ENCODE assay signal across 19 cellular contexts in genomic region chr1:1302951-1303509, GRCh38. TPM values are rescaled to one million over a fixed set of nuclear protein-coding genes. Genes with fewer than 3 reads are reported as not detected.
DNase-seq lines count a peak whose midpoint lies in the region; ATAC-seq, FAIRE-seq and TF ChIP-seq lines count a peak whose summit lies in the region.
"Had no signal": no experiment of that assay in that cellular context is flagged by ENCODE, and none has a peak within 500 bp of the region (broad histone marks: within the 10 kb centered on the region; RNA-seq: fewer than 3 reads in every experiment).

No MANE protein-coding gene starts in this region.

- peaks cover 15% of the 10 kb centered on the region for H3K79me2 ChIP-seq in HepG2 (ENCODE audit: insufficient read depth, low read length)

- CTCF ChIA-PET in HepG2 (lab: Yijun Ruan, JAX; ENCODE audit: low intra/inter-chr PET ratio, low total read pairs): no interaction called here

- in situ Hi-C loops in HepG2 (cut with HindIII; ENCODE audit: extremely low pct_ligation_motif_present, low pct_unique_long_range_greater_than_20kb): no loop called here

- TF ChIP-seq CTCF in HepG2 (CRISPR knock-in tag; IDR thresholded peaks at IDR 0.05): no peak
- no peak for TF ChIP-seq CTCF in right lobe of liver (IDR thresholded peaks at IDR 0.05)

- POLR2A ChIA-PET in HepG2 (lab: Yijun Ruan, JAX): no interaction called here

- no TSS peak for BruUV-seq in HepG2 (replicated peaks; lab: Mats Ljungman, UMichigan)

- TF ChIP-seq POLR2A in HepG2 (IDR thresholded peaks at IDR 0.05; ENCODE audit: insufficient read depth in 1 of 2, low read depth in 2 of 2, low read length in 2 of 2) (no peak), right lobe of liver (IDR thresholded peaks at IDR 0.05) (no peak), GM12892 (IDR thresholded peaks at IDR 0.05; ENCODE audit: low read depth, low read length) (no peak)

- FAIRE-seq in HepG2 (lab: Jason Lieb, UNC) (no peak), GM12892 (lab: Jason Lieb, UNC) (no peak)
- FAIRE-seq: endothelial cell of umbilical vein had no signal

- H3K4me3 ChIP-seq in HepG2 (replicated peaks in 1 of 3; ENCODE audit: insufficient read depth in 1 of 3, low read depth in 2 of 3, low read length in 3 of 3): no peak overlapping the region
- no peak overlapping the region for H3K4me3 ChIP-seq in right lobe of liver
- H3K4me3 ChIP-seq in esophagus (ENCODE audit: low read depth in 1 of 2, low read length in 2 of 2): peak overlapping the region in 1 of 2 donors; percentile 19
- H3K4me3 ChIP-seq: coronary artery, gastrocnemius medialis, uterus had no signal

- DNase-seq in HepG2 (ENCODE audit: low spot score) (no peak), right lobe of liver (no peak), GM12892 (ENCODE audit: insufficient read length) (no peak)
- DNase-seq in stimulated activated naive CD4-positive, alpha-beta T cell treated with Interleukin-2 at 50 U/mL for 16 hours (lab: John Stamatoyannopoulos, UW): no peak
- DNase-seq: ACHN; activated CD8-positive, alpha-beta T cell treated with anti-CD3 and anti-CD28 coated beads for 36 hours; activated T-cell treated with anti-CD3 and anti-CD28 coated beads, Interleukin-2, amount 50 U/mL, for 4 hours; CD4-positive, alpha-beta T cell; EL; gastrocnemius medialis; NCI-H146; Right ventricle myocardium superior; stimulated activated naive CD8-positive, alpha-beta T cell treated with anti-CD3 and anti-CD28 coated beads, Interleukin-15, amount 100 ng/mL, for 72 hours; uterus had no signal

- H3K27me3 ChIP-seq in HepG2 (ENCODE audit: control insufficient read depth in 1 of 2, insufficient read depth in 2 of 2, low read length in 2 of 2) (no peaks in the 10 kb centered on the region; a peak in 1 of 5 replicates), right lobe of liver (no peaks in the 10 kb centered on the region), esophagus (ENCODE audit: control insufficient read depth in 1 of 2, insufficient read depth in 2 of 2, low read length in 2 of 2) (no peaks in the 10 kb centered on the region)
- H3K27me3 ChIP-seq: gastrocnemius medialis, uterus had no signal

- ATAC-seq in HepG2 (no peak), right lobe of liver (no peak), GM18907 (IDR thresholded peaks at IDR 0.05; ENCODE audit: unreplicated experiment) (no peak)
- ATAC-seq: activated CD8-positive, alpha-beta T cell treated with anti-CD3 and anti-CD28 coated beads for 36 hours; activated T-cell treated with anti-CD3 and anti-CD28 coated beads, Interleukin-2, amount 50 U/mL, for 4 hours; gastrocnemius medialis; stimulated activated naive CD8-positive, alpha-beta T cell treated with anti-CD3 and anti-CD28 coated beads, Interleukin-15, amount 100 ng/mL, for 72 hours; WTC11 had no signal

- TF ChIP-seq EP300 in HepG2 (IDR thresholded peaks at IDR 0.05; ENCODE audit: low read depth in 2 of 2, low read length in 2 of 2): no peak
- TF ChIP-seq EP300 in HepG2 (CRISPR knock-in tag; IDR thresholded peaks at IDR 0.05; ENCODE audit: borderline replicate concordance): no peak

- H3K4me1 ChIP-seq in HepG2 (ENCODE audit: insufficient read depth, low read length): peaks cover 33% of the 10 kb centered on the region
- peaks cover 0 to 27% (median 16%) of the 10 kb centered on the region in 4 donors for H3K4me1 ChIP-seq in right lobe of liver
- H3K4me1 ChIP-seq in esophagus (ENCODE audit: control insufficient read depth in 2 of 2, insufficient read depth in 2 of 2, low read length in 1 of 2): peaks cover 28 to 55% of the 10 kb centered on the region in 2 donors

- H2AFZ ChIP-seq in HepG2 (ENCODE audit: low read length): no peak overlapping the region

- H3K4me2 ChIP-seq in HepG2 (ENCODE audit: low read depth, low read length): no peak overlapping the region

- WGBS in HepG2 (ENCODE audit: low lambda C conversion rate): 93% methylated on average over 10 of the region's 31 CpGs
- WGBS in right lobe of liver (ENCODE audit: insufficient coverage, low coverage, low lambda C conversion rate, missing lambda C conversion rate): no CpG with 5 or more reads among the region's 31 CpGs
- WGBS in esophagus, 2 donors: 47 to 70% methylated on average over 31 of the region's 31 CpGs

- H3K9me3 ChIP-seq in HepG2 (ENCODE audit: low read length) (no peaks in the 10 kb centered on the region), right lobe of liver (no peaks in the 10 kb centered on the region), esophagus (ENCODE audit: control insufficient read depth in 2 of 2, insufficient read depth in 1 of 2, low read depth in 1 of 2, low read length in 1 of 2) (no peaks in the 10 kb centered on the region)
- H3K9me3 ChIP-seq: gastrocnemius medialis, uterus had no signal

- no peaks in the 10 kb centered on the region; the same call in 1 of the 2 replicates for H4K20me1 ChIP-seq in HepG2 (ENCODE audit: insufficient read depth, low read length)

- H3K36me3 ChIP-seq in HepG2 (replicated peaks in 1 of 2; ENCODE audit: control insufficient read depth in 1 of 2, insufficient read depth in 2 of 2, low read length in 2 of 2) (no peaks in the 10 kb centered on the region), right lobe of liver (no peaks in the 10 kb centered on the region), esophagus (ENCODE audit: control insufficient read depth in 2 of 2, insufficient read depth in 2 of 2, low read length in 1 of 2) (peaks cover 0 to 12% of the 10 kb centered on the region in 2 donors)
- H3K36me3 ChIP-seq: gastrocnemius medialis, uterus had no signal

- no peak overlapping the region for H3K9ac ChIP-seq in HepG2 (ENCODE audit: insufficient read depth, low read depth, low read length)

- intact Hi-C loops in HepG2 (cut with micrococcal nuclease; ENCODE audit: unreplicated experiment): no loop called here
- intact Hi-C loops in right lobe of liver (cut with DNase I): no loop called here

- H3K27ac ChIP-seq in HepG2 (ENCODE audit: extremely low read length, insufficient read depth, low read length) (no peak overlapping the region), right lobe of liver (no peak overlapping the region), esophagus (ENCODE audit: low read depth in 2 of 2, low read length in 1 of 2) (peak overlapping the region; percentile 80 to 98)
- H3K27ac ChIP-seq: coronary artery, gastrocnemius medialis had no signal

- TF ChIP-seq RAD21 in HepG2 (CRISPR knock-in tag; IDR thresholded peaks at IDR 0.05): no peak

RNA-seq across cellular contexts. Expression of gene ACAP3, which starts 4.7 kb away (rescaled TPM):
- 16.4 and 29.4 TPM in 2 replicates for total RNA-seq in HepG2 (2016; rRNA removed; fragmentation: Illumina TruSeq; extraction: Trizol)
- 10.4 and 10.9 TPM in 2 replicates for total RNA-seq in HepG2 (2016; cell fraction: cytosol; rRNA removed; fragmentation: Illumina TruSeq; extraction: Trizol; ENCODE audit: low read depth)
- total RNA-seq in HepG2 (2016; cell fraction: insoluble cytoplasmic fraction; rRNA removed; fragmentation: Illumina TruSeq; extraction: Trizol): 13.5 and 33.2 TPM in 2 replicates
- total RNA-seq in HepG2 (2016; cell fraction: membrane; rRNA removed; fragmentation: Illumina TruSeq; extraction: Trizol): 10.5 and 11.3 TPM in 2 replicates
- 35.1 and 37.0 TPM in 2 replicates for total RNA-seq in HepG2 (2016; cell fraction: nucleus; rRNA removed; fragmentation: Illumina TruSeq; extraction: Trizol)
- polyA plus RNA-seq in HepG2 (2011; rRNA removed): 50.8 and 56.3 TPM in 2 replicates
- 13.0 and 18.3 TPM in 2 replicates for polyA plus RNA-seq in HepG2 (2011; cell fraction: cytosol; rRNA removed)
- polyA plus RNA-seq in HepG2 (2011; cell fraction: nucleus; rRNA removed): 917 and 1,082 TPM in 2 replicates
- 32.6 and 50.5 TPM in 2 replicates for polyA plus RNA-seq in HepG2 (2012)
- 2.3 and 2.4 TPM in 2 replicates for polyA plus RNA-seq in HepG2 (2016; cell fraction: cytosol; fragmentation: Illumina TruSeq; extraction: Trizol; ENCODE audit: low read depth)
- polyA plus RNA-seq in HepG2 (2016; cell fraction: insoluble cytoplasmic fraction; fragmentation: Illumina TruSeq; extraction: Trizol; ENCODE audit: low read depth): 11.7 and 14.4 TPM in 2 replicates
- polyA plus RNA-seq in HepG2 (2016; cell fraction: membrane; fragmentation: Illumina TruSeq; extraction: Trizol; ENCODE audit: low read depth): 6.7 and 8.0 TPM in 2 replicates
- polyA plus RNA-seq in HepG2 (2016; cell fraction: nucleus; fragmentation: Illumina TruSeq; extraction: Trizol; ENCODE audit: insufficient read depth, low read depth): 144 and 162 TPM in 2 replicates
- 19.2 and 70.6 TPM in 2 replicates for polyA minus RNA-seq in HepG2 (2011; rRNA and poly(A)+ RNA removed; ENCODE audit: low replicate concordance)
- polyA minus RNA-seq in HepG2 (2011; cell fraction: cytosol; rRNA and poly(A)+ RNA removed): 16.2 and 18.0 TPM in 2 replicates
- 47.0 and 52.1 TPM in 2 replicates for polyA minus RNA-seq in HepG2 (2011; cell fraction: nucleus; rRNA and poly(A)+ RNA removed)
- 10 to 100 TPM; 20.1 to 28.0 (median 22.0) TPM for total RNA-seq in right lobe of liver
- 100 to 1,000 TPM in 1 of 2 donors, 10 to 100 TPM in 1; 47.7 to 120 TPM for polyA plus RNA-seq in esophagus
- 18.0 TPM for polyA plus RNA-seq in GM12892 (2012; ENCODE audit: missing spikeins)

RNA-seq across cellular contexts. Expression of gene PUSL1, which starts 5.4 kb away (rescaled TPM):
- total RNA-seq in HepG2 (2016; rRNA removed; fragmentation: Illumina TruSeq; extraction: Trizol): 21.7 and 22.2 TPM in 2 replicates
- 24.8 and 28.1 TPM in 2 replicates for total RNA-seq in HepG2 (2016; cell fraction: cytosol; rRNA removed; fragmentation: Illumina TruSeq; extraction: Trizol; ENCODE audit: low read depth)
- total RNA-seq in HepG2 (2016; cell fraction: insoluble cytoplasmic fraction; rRNA removed; fragmentation: Illumina TruSeq; extraction: Trizol): 20.1 and 22.6 TPM in 2 replicates
- 31.7 and 36.4 TPM in 2 replicates for total RNA-seq in HepG2 (2016; cell fraction: membrane; rRNA removed; fragmentation: Illumina TruSeq; extraction: Trizol)
- total RNA-seq in HepG2 (2016; cell fraction: nucleus; rRNA removed; fragmentation: Illumina TruSeq; extraction: Trizol): 11.4 and 12.3 TPM in 2 replicates
- 8.3 and 9.8 TPM in 2 replicates for polyA plus RNA-seq in HepG2 (2011; rRNA removed)
- polyA plus RNA-seq in HepG2 (2011; cell fraction: cytosol; rRNA removed): 7.8 and 16.6 TPM in 2 replicates
- 25.8 and 26.1 TPM in 2 replicates for polyA plus RNA-seq in HepG2 (2011; cell fraction: nucleus; rRNA removed)
- 3.8 and 6.3 TPM in 2 replicates for polyA plus RNA-seq in HepG2 (2012)
- polyA plus RNA-seq in HepG2 (2016; cell fraction: cytosol; fragmentation: Illumina TruSeq; extraction: Trizol; ENCODE audit: low read depth): 31.1 and 33.4 TPM in 2 replicates
- polyA plus RNA-seq in HepG2 (2016; cell fraction: insoluble cytoplasmic fraction; fragmentation: Illumina TruSeq; extraction: Trizol; ENCODE audit: low read depth): 23.1 and 24.5 TPM in 2 replicates
- 29.1 and 32.2 TPM in 2 replicates for polyA plus RNA-seq in HepG2 (2016; cell fraction: membrane; fragmentation: Illumina TruSeq; extraction: Trizol; ENCODE audit: low read depth)
- 20.2 and 22.1 TPM in 2 replicates for polyA plus RNA-seq in HepG2 (2016; cell fraction: nucleus; fragmentation: Illumina TruSeq; extraction: Trizol; ENCODE audit: insufficient read depth, low read depth)
- 13.5 and 21.4 TPM in 2 replicates for polyA minus RNA-seq in HepG2 (2011; rRNA and poly(A)+ RNA removed; ENCODE audit: low replicate concordance)
- 5.6 and 5.9 TPM in 2 replicates for polyA minus RNA-seq in HepG2 (2011; cell fraction: cytosol; rRNA and poly(A)+ RNA removed)
- polyA minus RNA-seq in HepG2 (2011; cell fraction: nucleus; rRNA and poly(A)+ RNA removed): 6.5 and 9.0 TPM in 2 replicates
- total RNA-seq in right lobe of liver: 10 to 100 TPM in 2 of 6 experiments, 1 to 10 TPM in 4; 5.6 to 21.6 (median 8.4) TPM
- 10 to 100 TPM; 24.4 to 24.8 TPM for polyA plus RNA-seq in esophagus
- 3.1 TPM for polyA plus RNA-seq in GM12892 (2012; ENCODE audit: missing spikeins)

RNA-seq across cellular contexts. Expression of gene INTS11, which starts 21.4 kb away (rescaled TPM):
- 46.4 and 52.8 TPM in 2 replicates for total RNA-seq in HepG2 (2016; rRNA removed; fragmentation: Illumina TruSeq; extraction: Trizol)
- 23.1 and 23.4 TPM in 2 replicates for total RNA-seq in HepG2 (2016; cell fraction: cytosol; rRNA removed; fragmentation: Illumina TruSeq; extraction: Trizol; ENCODE audit: low read depth)
- total RNA-seq in HepG2 (2016; cell fraction: insoluble cytoplasmic fraction; rRNA removed; fragmentation: Illumina TruSeq; extraction: Trizol): 37.6 and 53.6 TPM in 2 replicates
- 22.1 and 22.9 TPM in 2 replicates for total RNA-seq in HepG2 (2016; cell fraction: membrane; rRNA removed; fragmentation: Illumina TruSeq; extraction: Trizol)
- total RNA-seq in HepG2 (2016; cell fraction: nucleus; rRNA removed; fragmentation: Illumina TruSeq; extraction: Trizol): 43.7 and 54.4 TPM in 2 replicates
- polyA plus RNA-seq in HepG2 (2011; rRNA removed): 94.8 and 104 TPM in 2 replicates
- 80.0 and 107 TPM in 2 replicates for polyA plus RNA-seq in HepG2 (2011; cell fraction: cytosol; rRNA removed)
- polyA plus RNA-seq in HepG2 (2011; cell fraction: nucleus; rRNA removed): 412 and 553 TPM in 2 replicates
- 69.0 and 86.1 TPM in 2 replicates for polyA plus RNA-seq in HepG2 (2012)
- polyA plus RNA-seq in HepG2 (2016; cell fraction: cytosol; fragmentation: Illumina TruSeq; extraction: Trizol; ENCODE audit: low read depth): 11.0 and 11.1 TPM in 2 replicates
- 38.3 and 53.4 TPM in 2 replicates for polyA plus RNA-seq in HepG2 (2016; cell fraction: insoluble cytoplasmic fraction; fragmentation: Illumina TruSeq; extraction: Trizol; ENCODE audit: low read depth)
- 14.8 and 15.0 TPM in 2 replicates for polyA plus RNA-seq in HepG2 (2016; cell fraction: membrane; fragmentation: Illumina TruSeq; extraction: Trizol; ENCODE audit: low read depth)
- 173 and 181 TPM in 2 replicates for polyA plus RNA-seq in HepG2 (2016; cell fraction: nucleus; fragmentation: Illumina TruSeq; extraction: Trizol; ENCODE audit: insufficient read depth, low read depth)
- polyA minus RNA-seq in HepG2 (2011; rRNA and poly(A)+ RNA removed; ENCODE audit: low replicate concordance): 120 and 176 TPM in 2 replicates
- 37.5 and 38.1 TPM in 2 replicates for polyA minus RNA-seq in HepG2 (2011; cell fraction: cytosol; rRNA and poly(A)+ RNA removed)
- 64.4 and 69.0 TPM in 2 replicates for polyA minus RNA-seq in HepG2 (2011; cell fraction: nucleus; rRNA and poly(A)+ RNA removed)
- total RNA-seq in right lobe of liver: 10 to 100 TPM; 35.1 to 52.4 (median 43.5) TPM
- polyA plus RNA-seq in esophagus: 100 to 1,000 TPM in 1 of 2 donors, 10 to 100 TPM in 1; 74.1 to 127 TPM
- polyA plus RNA-seq in GM12892 (2012; ENCODE audit: missing spikeins): 53.6 TPM

RNA-seq across cellular contexts. Expression of gene CPTP, which starts 21.6 kb away (rescaled TPM):
- total RNA-seq in HepG2 (2016; rRNA removed; fragmentation: Illumina TruSeq; extraction: Trizol): 7.2 and 9.3 TPM in 2 replicates
- total RNA-seq in HepG2 (2016; cell fraction: cytosol; rRNA removed; fragmentation: Illumina TruSeq; extraction: Trizol; ENCODE audit: low read depth): 6.9 and 8.7 TPM in 2 replicates
- total RNA-seq in HepG2 (2016; cell fraction: insoluble cytoplasmic fraction; rRNA removed; fragmentation: Illumina TruSeq; extraction: Trizol): 6.2 and 9.8 TPM in 2 replicates
- 15.1 and 19.3 TPM in 2 replicates for total RNA-seq in HepG2 (2016; cell fraction: membrane; rRNA removed; fragmentation: Illumina TruSeq; extraction: Trizol)
- total RNA-seq in HepG2 (2016; cell fraction: nucleus; rRNA removed; fragmentation: Illumina TruSeq; extraction: Trizol): 7.2 and 8.0 TPM in 2 replicates
- 5.5 and 8.0 TPM in 2 replicates for polyA plus RNA-seq in HepG2 (2011; rRNA removed)
- polyA plus RNA-seq in HepG2 (2011; cell fraction: cytosol; rRNA removed): 7.7 and 13.2 TPM in 2 replicates
- 11.5 and 12.6 TPM in 2 replicates for polyA plus RNA-seq in HepG2 (2011; cell fraction: nucleus; rRNA removed)
- polyA plus RNA-seq in HepG2 (2012): 7.1 and 9.6 TPM in 2 replicates
- 12.5 and 15.0 TPM in 2 replicates for polyA plus RNA-seq in HepG2 (2016; cell fraction: cytosol; fragmentation: Illumina TruSeq; extraction: Trizol; ENCODE audit: low read depth)
- polyA plus RNA-seq in HepG2 (2016; cell fraction: insoluble cytoplasmic fraction; fragmentation: Illumina TruSeq; extraction: Trizol; ENCODE audit: low read depth): 13.9 and 15.2 TPM in 2 replicates
- polyA plus RNA-seq in HepG2 (2016; cell fraction: membrane; fragmentation: Illumina TruSeq; extraction: Trizol; ENCODE audit: low read depth): 23.5 and 26.0 TPM in 2 replicates
- polyA plus RNA-seq in HepG2 (2016; cell fraction: nucleus; fragmentation: Illumina TruSeq; extraction: Trizol; ENCODE audit: insufficient read depth, low read depth): 16.7 and 16.9 TPM in 2 replicates
- polyA minus RNA-seq in HepG2 (2011; rRNA and poly(A)+ RNA removed; ENCODE audit: low replicate concordance): 9.3 and 18.2 TPM in 2 replicates
- polyA minus RNA-seq in HepG2 (2011; cell fraction: cytosol; rRNA and poly(A)+ RNA removed): 13.4 and 15.4 TPM in 2 replicates
- polyA minus RNA-seq in HepG2 (2011; cell fraction: nucleus; rRNA and poly(A)+ RNA removed): 9.8 and 11.6 TPM in 2 replicates
- 10 to 100 TPM; 26.9 to 57.7 (median 33.1) TPM for total RNA-seq in right lobe of liver
- 10 to 100 TPM; 38.3 to 73.1 TPM for polyA plus RNA-seq in esophagus
- polyA plus RNA-seq in GM12892 (2012; ENCODE audit: missing spikeins): 2.1 TPM

RNA-seq across cellular contexts. Expression of gene SCNN1D, which starts 22.8 kb away (rescaled TPM):
- total RNA-seq in HepG2 (2016; rRNA removed; fragmentation: Illumina TruSeq; extraction: Trizol) (0.93 and 2.6 TPM in 2 replicates), right lobe of liver (1 to 10 TPM; 1.7 to 6.2 (median 3.4) TPM)
- 1.3 and 1.5 TPM in 2 replicates for total RNA-seq in HepG2 (2016; cell fraction: cytosol; rRNA removed; fragmentation: Illumina TruSeq; extraction: Trizol; ENCODE audit: low read depth)
- 0.73 and 3.1 TPM in 2 replicates for total RNA-seq in HepG2 (2016; cell fraction: insoluble cytoplasmic fraction; rRNA removed; fragmentation: Illumina TruSeq; extraction: Trizol)
- total RNA-seq in HepG2 (2016; cell fraction: membrane; rRNA removed; fragmentation: Illumina TruSeq; extraction: Trizol): 1.5 and 1.9 TPM in 2 replicates
- 3.1 and 3.8 TPM in 2 replicates for total RNA-seq in HepG2 (2016; cell fraction: nucleus; rRNA removed; fragmentation: Illumina TruSeq; extraction: Trizol)
- polyA plus RNA-seq in HepG2 (2011; rRNA removed) (2.3 and 4.7 TPM in 2 replicates), esophagus (1 to 10 TPM; 2.8 to 9.9 TPM)
- 0.92 and 1.7 TPM in 2 replicates for polyA plus RNA-seq in HepG2 (2011; cell fraction: cytosol; rRNA removed)
- polyA plus RNA-seq in HepG2 (2011; cell fraction: nucleus; rRNA removed): 68.0 and 74.7 TPM in 2 replicates
- polyA plus RNA-seq in HepG2 (2012): 1.8 and 2.2 TPM in 2 replicates
- polyA plus RNA-seq in HepG2 (2016; cell fraction: cytosol; fragmentation: Illumina TruSeq; extraction: Trizol; ENCODE audit: low read depth): 1.1 and 1.2 TPM in 2 replicates
- polyA plus RNA-seq in HepG2 (2016; cell fraction: insoluble cytoplasmic fraction; fragmentation: Illumina TruSeq; extraction: Trizol; ENCODE audit: low read depth): 0.84 and 1.3 TPM in 2 replicates
- polyA plus RNA-seq in HepG2 (2016; cell fraction: membrane; fragmentation: Illumina TruSeq; extraction: Trizol; ENCODE audit: low read depth): 0.98 and 1.3 TPM in 2 replicates
- 12.7 and 13.3 TPM in 2 replicates for polyA plus RNA-seq in HepG2 (2016; cell fraction: nucleus; fragmentation: Illumina TruSeq; extraction: Trizol; ENCODE audit: insufficient read depth, low read depth)
- 0.30 and 1.8 TPM in 2 replicates for polyA minus RNA-seq in HepG2 (2011; rRNA and poly(A)+ RNA removed; ENCODE audit: low replicate concordance)
- 0.59 and 1.4 TPM in 2 replicates for polyA minus RNA-seq in HepG2 (2011; cell fraction: cytosol; rRNA and poly(A)+ RNA removed)
- 1.9 and 2.9 TPM in 2 replicates for polyA minus RNA-seq in HepG2 (2011; cell fraction: nucleus; rRNA and poly(A)+ RNA removed)
- polyA plus RNA-seq in GM12892 (2012; ENCODE audit: missing spikeins): 0.34 TPM

Comparison
In these comparisons a context has a peak if more than half of its experiments do, and no peak if none do; other contexts are left out.
1. H3K27ac ChIP-seq: peak in esophagus (2 of 2); none in HepG2 (single experiment) and right lobe of liver (0 of 3).